ENCODE assay signal across 1 cellular context in the genomic region with DNA sequence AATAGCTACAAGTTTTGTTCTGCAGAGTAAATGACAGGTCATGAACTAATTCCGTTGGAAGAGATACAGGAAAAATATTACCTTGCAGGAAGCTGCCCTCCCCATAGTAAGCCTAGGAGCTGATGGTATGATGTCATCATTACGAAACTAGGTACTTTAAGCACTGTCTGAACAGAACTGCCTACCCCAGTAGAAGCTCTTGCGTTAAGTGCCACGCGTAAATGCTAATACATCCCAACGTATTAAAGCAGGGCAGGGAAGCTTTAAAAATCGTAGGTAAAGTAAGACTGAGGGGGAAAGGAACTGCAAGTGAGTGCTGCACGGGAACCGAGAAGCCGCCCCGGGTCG.
TF ChIP-seq lines count a peak whose summit lies in the region.

No MANE protein-coding gene starts in this region.

TF ChIP-seq in HepG2, 621 proteins besides CTCF, POLR2A, EP300 and RAD21 (continued from another document):
- TF ChIP-seq, protein P1, sequence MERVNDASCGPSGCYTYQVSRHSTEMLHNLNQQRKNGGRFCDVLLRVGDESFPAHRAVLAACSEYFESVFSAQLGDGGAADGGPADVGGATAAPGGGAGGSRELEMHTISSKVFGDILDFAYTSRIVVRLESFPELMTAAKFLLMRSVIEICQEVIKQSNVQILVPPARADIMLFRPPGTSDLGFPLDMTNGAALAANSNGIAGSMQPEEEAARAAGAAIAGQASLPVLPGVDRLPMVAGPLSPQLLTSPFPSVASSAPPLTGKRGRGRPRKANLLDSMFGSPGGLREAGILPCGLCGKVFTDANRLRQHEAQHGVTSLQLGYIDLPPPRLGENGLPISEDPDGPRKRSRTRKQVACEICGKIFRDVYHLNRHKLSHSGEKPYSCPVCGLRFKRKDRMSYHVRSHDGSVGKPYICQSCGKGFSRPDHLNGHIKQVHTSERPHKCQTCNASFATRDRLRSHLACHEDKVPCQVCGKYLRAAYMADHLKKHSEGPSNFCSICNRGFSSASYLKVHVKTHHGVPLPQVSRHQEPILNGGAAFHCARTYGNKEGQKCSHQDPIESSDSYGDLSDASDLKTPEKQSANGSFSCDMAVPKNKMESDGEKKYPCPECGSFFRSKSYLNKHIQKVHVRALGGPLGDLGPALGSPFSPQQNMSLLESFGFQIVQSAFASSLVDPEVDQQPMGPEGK (CRISPR knock-in tag; IDR thresholded peaks at IDR 0.05), result 0 out of 2 replicates have a peak, but pooled peaks have one; percentile 1
- TF ChIP-seq FOXM1 (CRISPR knock-in tag; IDR thresholded peaks at IDR 0.05) (no peak), RBM39 (IDR thresholded peaks at IDR 0.05; ENCODE audit: low read depth, low read length, poor library complexity, severe bottlenecking) (no peak), HMGA1 (CRISPR knock-in tag; conservative IDR thresholded peaks at IDR 0.05) (no peak), ZNF460 (CRISPR knock-in tag; IDR thresholded peaks at IDR 0.05; ENCODE audit: borderline replicate concordance) (no peak), ARNTL (CRISPR knock-in tag; IDR thresholded peaks at IDR 0.05) (no peak), ZNF343 (CRISPR knock-in tag; IDR thresholded peaks at IDR 0.05) (no peak), ZNF747 (CRISPR knock-in tag; IDR thresholded peaks at IDR 0.05; ENCODE audit: borderline replicate concordance) (no peak), AGO1 (IDR thresholded peaks at IDR 0.05; ENCODE audit: low read depth, low read length, poor library complexity, severe bottlenecking) (no peak), ATF7 (IDR thresholded peaks at IDR 0.05) (peak; percentile 96), ATF7 (CRISPR knock-in tag; IDR thresholded peaks at IDR 0.05) (0 out of 2 replicates have a peak, but pooled peaks have one; percentile 18), PCBP1 (IDR thresholded peaks at IDR 0.05; ENCODE audit: borderline replicate concordance, low read depth, low read length) (no peak), KAT2B (IDR thresholded peaks at IDR 0.05; ENCODE audit: borderline replicate concordance, low read depth, low read length) (no peak), ZNF547 (CRISPR knock-in tag; IDR thresholded peaks at IDR 0.05) (no peak), KDM1A (CRISPR knock-in tag; IDR thresholded peaks at IDR 0.05) (no peak), FOSL2 (CRISPR knock-in tag; IDR thresholded peaks at IDR 0.05) (no peak), KDM5B (CRISPR knock-in tag; IDR thresholded peaks at IDR 0.05; ENCODE audit: borderline replicate concordance) (no peak), TAF15 (IDR thresholded peaks at IDR 0.05; ENCODE audit: low read depth, low read length, poor library complexity, severe bottlenecking) (no peak)
- TF ChIP-seq, protein P2, sequence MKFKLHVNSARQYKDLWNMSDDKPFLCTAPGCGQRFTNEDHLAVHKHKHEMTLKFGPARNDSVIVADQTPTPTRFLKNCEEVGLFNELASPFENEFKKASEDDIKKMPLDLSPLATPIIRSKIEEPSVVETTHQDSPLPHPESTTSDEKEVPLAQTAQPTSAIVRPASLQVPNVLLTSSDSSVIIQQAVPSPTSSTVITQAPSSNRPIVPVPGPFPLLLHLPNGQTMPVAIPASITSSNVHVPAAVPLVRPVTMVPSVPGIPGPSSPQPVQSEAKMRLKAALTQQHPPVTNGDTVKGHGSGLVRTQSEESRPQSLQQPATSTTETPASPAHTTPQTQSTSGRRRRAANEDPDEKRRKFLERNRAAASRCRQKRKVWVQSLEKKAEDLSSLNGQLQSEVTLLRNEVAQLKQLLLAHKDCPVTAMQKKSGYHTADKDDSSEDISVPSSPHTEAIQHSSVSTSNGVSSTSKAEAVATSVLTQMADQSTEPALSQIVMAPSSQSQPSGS (CRISPR knock-in tag; IDR thresholded peaks at IDR 0.05), result 0 out of 2 replicates have a peak, but pooled peaks have one; percentile 19
- TF ChIP-seq, protein P3, sequence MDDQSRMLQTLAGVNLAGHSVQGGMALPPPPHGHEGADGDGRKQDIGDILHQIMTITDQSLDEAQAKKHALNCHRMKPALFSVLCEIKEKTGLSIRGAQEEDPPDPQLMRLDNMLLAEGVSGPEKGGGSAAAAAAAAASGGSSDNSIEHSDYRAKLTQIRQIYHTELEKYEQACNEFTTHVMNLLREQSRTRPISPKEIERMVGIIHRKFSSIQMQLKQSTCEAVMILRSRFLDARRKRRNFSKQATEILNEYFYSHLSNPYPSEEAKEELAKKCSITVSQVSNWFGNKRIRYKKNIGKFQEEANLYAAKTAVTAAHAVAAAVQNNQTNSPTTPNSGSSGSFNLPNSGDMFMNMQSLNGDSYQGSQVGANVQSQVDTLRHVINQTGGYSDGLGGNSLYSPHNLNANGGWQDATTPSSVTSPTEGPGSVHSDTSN (CRISPR knock-in tag; IDR thresholded peaks at IDR 0.05; ENCODE audit: borderline replicate concordance), result no peak
- TF ChIP-seq, protein P4, sequence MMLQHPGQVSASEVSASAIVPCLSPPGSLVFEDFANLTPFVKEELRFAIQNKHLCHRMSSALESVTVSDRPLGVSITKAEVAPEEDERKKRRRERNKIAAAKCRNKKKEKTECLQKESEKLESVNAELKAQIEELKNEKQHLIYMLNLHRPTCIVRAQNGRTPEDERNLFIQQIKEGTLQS (CRISPR knock-in tag; IDR thresholded peaks at IDR 0.05), result 0 out of 2 replicates have a peak, but pooled peaks have one; percentile 17
- TF ChIP-seq, protein P5, sequence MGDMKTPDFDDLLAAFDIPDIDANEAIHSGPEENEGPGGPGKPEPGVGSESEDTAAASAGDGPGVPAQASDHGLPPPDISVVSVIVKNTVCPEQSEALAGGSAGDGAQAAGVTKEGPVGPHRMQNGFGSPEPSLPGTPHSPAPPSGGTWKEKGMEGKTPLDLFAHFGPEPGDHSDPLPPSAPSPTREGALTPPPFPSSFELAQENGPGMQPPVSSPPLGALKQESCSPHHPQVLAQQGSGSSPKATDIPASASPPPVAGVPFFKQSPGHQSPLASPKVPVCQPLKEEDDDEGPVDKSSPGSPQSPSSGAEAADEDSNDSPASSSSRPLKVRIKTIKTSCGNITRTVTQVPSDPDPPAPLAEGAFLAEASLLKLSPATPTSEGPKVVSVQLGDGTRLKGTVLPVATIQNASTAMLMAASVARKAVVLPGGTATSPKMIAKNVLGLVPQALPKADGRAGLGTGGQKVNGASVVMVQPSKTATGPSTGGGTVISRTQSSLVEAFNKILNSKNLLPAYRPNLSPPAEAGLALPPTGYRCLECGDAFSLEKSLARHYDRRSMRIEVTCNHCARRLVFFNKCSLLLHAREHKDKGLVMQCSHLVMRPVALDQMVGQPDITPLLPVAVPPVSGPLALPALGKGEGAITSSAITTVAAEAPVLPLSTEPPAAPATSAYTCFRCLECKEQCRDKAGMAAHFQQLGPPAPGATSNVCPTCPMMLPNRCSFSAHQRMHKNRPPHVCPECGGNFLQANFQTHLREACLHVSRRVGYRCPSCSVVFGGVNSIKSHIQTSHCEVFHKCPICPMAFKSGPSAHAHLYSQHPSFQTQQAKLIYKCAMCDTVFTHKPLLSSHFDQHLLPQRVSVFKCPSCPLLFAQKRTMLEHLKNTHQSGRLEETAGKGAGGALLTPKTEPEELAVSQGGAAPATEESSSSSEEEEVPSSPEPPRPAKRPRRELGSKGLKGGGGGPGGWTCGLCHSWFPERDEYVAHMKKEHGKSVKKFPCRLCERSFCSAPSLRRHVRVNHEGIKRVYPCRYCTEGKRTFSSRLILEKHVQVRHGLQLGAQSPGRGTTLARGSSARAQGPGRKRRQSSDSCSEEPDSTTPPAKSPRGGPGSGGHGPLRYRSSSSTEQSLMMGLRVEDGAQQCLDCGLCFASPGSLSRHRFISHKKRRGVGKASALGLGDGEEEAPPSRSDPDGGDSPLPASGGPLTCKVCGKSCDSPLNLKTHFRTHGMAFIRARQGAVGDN (CRISPR knock-in tag; IDR thresholded peaks at IDR 0.05), result no peak
- TF ChIP-seq, protein P6, sequence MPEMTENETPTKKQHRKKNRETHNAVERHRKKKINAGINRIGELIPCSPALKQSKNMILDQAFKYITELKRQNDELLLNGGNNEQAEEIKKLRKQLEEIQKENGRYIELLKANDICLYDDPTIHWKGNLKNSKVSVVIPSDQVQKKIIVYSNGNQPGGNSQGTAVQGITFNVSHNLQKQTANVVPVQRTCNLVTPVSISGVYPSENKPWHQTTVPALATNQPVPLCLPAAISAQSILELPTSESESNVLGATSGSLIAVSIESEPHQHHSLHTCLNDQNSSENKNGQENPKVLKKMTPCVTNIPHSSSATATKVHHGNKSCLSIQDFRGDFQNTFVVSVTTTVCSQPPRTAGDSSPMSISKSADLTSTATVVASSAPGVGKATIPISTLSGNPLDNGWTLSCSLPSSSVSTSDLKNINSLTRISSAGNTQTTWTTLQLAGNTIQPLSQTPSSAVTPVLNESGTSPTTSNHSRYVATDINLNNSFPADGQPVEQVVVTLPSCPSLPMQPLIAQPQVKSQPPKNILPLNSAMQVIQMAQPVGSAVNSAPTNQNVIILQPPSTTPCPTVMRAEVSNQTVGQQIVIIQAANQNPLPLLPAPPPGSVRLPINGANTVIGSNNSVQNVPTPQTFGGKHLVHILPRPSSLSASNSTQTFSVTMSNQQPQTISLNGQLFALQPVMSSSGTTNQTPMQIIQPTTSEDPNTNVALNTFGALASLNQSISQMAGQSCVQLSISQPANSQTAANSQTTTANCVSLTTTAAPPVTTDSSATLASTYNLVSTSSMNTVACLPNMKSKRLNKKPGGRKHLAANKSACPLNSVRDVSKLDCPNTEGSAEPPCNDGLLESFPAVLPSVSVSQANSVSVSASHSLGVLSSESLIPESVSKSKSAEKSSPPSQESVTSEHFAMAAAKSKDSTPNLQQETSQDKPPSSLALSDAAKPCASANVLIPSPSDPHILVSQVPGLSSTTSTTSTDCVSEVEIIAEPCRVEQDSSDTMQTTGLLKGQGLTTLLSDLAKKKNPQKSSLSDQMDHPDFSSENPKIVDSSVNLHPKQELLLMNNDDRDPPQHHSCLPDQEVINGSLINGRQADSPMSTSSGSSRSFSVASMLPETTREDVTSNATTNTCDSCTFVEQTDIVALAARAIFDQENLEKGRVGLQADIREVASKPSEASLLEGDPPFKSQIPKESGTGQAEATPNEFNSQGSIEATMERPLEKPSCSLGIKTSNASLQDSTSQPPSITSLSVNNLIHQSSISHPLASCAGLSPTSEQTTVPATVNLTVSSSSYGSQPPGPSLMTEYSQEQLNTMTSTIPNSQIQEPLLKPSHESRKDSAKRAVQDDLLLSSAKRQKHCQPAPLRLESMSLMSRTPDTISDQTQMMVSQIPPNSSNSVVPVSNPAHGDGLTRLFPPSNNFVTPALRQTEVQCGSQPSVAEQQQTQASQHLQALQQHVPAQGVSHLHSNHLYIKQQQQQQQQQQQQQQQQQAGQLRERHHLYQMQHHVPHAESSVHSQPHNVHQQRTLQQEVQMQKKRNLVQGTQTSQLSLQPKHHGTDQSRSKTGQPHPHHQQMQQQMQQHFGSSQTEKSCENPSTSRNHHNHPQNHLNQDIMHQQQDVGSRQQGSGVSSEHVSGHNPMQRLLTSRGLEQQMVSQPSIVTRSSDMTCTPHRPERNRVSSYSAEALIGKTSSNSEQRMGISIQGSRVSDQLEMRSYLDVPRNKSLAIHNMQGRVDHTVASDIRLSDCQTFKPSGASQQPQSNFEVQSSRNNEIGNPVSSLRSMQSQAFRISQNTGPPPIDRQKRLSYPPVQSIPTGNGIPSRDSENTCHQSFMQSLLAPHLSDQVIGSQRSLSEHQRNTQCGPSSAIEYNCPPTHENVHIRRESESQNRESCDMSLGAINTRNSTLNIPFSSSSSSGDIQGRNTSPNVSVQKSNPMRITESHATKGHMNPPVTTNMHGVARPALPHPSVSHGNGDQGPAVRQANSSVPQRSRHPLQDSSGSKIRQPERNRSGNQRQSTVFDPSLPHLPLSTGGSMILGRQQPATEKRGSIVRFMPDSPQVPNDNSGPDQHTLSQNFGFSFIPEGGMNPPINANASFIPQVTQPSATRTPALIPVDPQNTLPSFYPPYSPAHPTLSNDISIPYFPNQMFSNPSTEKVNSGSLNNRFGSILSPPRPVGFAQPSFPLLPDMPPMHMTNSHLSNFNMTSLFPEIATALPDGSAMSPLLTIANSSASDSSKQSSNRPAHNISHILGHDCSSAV (CRISPR knock-in tag; IDR thresholded peaks at IDR 0.05; ENCODE audit: borderline replicate concordance), result no peak
- TF ChIP-seq, protein P7, sequence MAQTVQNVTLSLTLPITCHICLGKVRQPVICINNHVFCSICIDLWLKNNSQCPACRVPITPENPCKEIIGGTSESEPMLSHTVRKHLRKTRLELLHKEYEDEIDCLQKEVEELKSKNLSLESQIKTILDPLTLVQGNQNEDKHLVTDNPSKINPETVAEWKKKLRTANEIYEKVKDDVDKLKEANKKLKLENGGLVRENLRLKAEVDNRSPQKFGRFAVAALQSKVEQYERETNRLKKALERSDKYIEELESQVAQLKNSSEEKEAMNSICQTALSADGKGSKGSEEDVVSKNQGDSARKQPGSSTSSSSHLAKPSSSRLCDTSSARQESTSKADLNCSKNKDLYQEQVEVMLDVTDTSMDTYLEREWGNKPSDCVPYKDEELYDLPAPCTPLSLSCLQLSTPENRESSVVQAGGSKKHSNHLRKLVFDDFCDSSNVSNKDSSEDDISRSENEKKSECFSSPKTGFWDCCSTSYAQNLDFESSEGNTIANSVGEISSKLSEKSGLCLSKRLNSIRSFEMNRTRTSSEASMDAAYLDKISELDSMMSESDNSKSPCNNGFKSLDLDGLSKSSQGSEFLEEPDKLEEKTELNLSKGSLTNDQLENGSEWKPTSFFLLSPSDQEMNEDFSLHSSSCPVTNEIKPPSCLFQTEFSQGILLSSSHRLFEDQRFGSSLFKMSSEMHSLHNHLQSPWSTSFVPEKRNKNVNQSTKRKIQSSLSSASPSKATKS (CRISPR knock-in tag; IDR thresholded peaks at IDR 0.05), result no peak
- TF ChIP-seq, protein P8, sequence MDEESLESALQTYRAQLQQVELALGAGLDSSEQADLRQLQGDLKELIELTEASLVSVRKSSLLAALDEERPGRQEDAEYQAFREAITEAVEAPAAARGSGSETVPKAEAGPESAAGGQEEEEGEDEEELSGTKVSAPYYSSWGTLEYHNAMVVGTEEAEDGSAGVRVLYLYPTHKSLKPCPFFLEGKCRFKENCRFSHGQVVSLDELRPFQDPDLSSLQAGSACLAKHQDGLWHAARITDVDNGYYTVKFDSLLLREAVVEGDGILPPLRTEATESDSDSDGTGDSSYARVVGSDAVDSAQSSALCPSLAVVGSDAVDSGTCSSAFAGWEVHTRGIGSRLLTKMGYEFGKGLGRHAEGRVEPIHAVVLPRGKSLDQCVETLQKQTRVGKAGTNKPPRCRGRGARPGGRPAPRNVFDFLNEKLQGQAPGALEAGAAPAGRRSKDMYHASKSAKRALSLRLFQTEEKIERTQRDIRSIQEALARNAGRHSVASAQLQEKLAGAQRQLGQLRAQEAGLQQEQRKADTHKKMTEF (CRISPR knock-in tag; IDR thresholded peaks at IDR 0.05), result no peak
